16 cellular contexts compared by ENCODE assay signal in genomic region chrX:21740329-21741274, GRCh38. TPM values are rescaled to one million over a fixed set of nuclear protein-coding genes. Genes with fewer than 3 reads are reported as not detected.
DNase-seq lines count a peak whose midpoint lies in the region; ATAC-seq, FAIRE-seq and TF ChIP-seq lines count a peak whose summit lies in the region.
"Had no signal": no experiment of that assay in that cellular context is flagged by ENCODE, and none has a peak within 500 bp of the region (broad histone marks: within the 10 kb centered on the region; RNA-seq: fewer than 3 reads in every experiment).

No MANE protein-coding gene starts in this region.

- H3K9me3 Mint-ChIP-seq in chondrocyte (ENCODE audit: low read depth), result no peaks in the 10 kb centered on the region

- H3K9ac ChIP-seq in kidney (ENCODE audit: low read length in 2 of 2), result no peak overlapping the region

- H3K27ac Mint-ChIP-seq in chondrocyte (ENCODE audit: unreplicated experiment), result no peak overlapping the region
- H3K27ac Mint-ChIP-seq: progenitor cell of endocrine pancreas had no signal

- TF ChIP-seq CTCF in astrocyte of the spinal cord (IDR thresholded peaks at IDR 0.05; ENCODE audit: low read depth, low read length) (no peak), kidney (IDR thresholded peaks at IDR 0.05; ENCODE audit: borderline replicate concordance, extremely low read depth, insufficient read depth) (no peak), chondrocyte (IDR thresholded peaks at IDR 0.05) (no peak)

- in situ Hi-C loops in astrocyte of the spinal cord (cut with HindIII; ENCODE audit: low sequenced_read_pairs), result no loop called here

- no peaks in the 10 kb centered on the region for H3K27me3 Mint-ChIP-seq in chondrocyte (ENCODE audit: low read depth)

- intact Hi-C loops in kidney (cut with DNase I), result no loop called here

- H3K4me3 ChIP-seq in astrocyte of the spinal cord (ENCODE audit: low read depth, low read length), result no peak overlapping the region
- no peak overlapping the region for H3K4me3 ChIP-seq in kidney (ENCODE audit: low read length in 2 of 2)
- H3K4me3 ChIP-seq: adrenal gland, esophagus muscularis mucosa had no signal

- no peak overlapping the region for H3K4me3 Mint-ChIP-seq in chondrocyte (ENCODE audit: unreplicated experiment)

- H3K27ac ChIP-seq in kidney (ENCODE audit: low read depth in 2 of 2, low read length in 2 of 2), result peak overlapping the region; percentile 36 to 37
- H3K27ac ChIP-seq: adrenal gland, esophagus muscularis mucosa had no signal

- no peaks in the 10 kb centered on the region for H3K36me3 Mint-ChIP-seq in chondrocyte (ENCODE audit: low read depth)

- peaks cover 0 to 10% of the 10 kb centered on the region in 2 donors for H3K4me1 ChIP-seq in kidney (ENCODE audit: control insufficient read depth in 1 of 2, insufficient read depth in 1 of 2, low read depth in 1 of 2, low read length in 2 of 2)
- H3K4me1 ChIP-seq: adrenal gland had no signal

- DNase-seq in NCI-H510A treated with DMSO at 0.1 percent for 48 hours (lab: John Stamatoyannopoulos, UW), result peak; percentile 7
- no peak for DNase-seq in NCI-H510A (lab: John Stamatoyannopoulos, UW)
- peak; percentile 29 for DNase-seq in astrocyte of the spinal cord (ENCODE audit: low read depth, low spot score)
- DNase-seq in kidney, result no peak
- no peak for DNase-seq in chondrocyte (ENCODE audit: low spot score)
- DNase-seq in hepatic stellate cell (ENCODE audit: low spot score), result no peak
- DNase-seq in stimulated activated CD4-positive, alpha-beta T cell treated with anti-CD3 and anti-CD28 coated beads, Interleukin-4, amount 100 ng/mL, for 1 hour, result no peak
- DNase-seq: GF-D8, mammary epithelial cell, NCI-H774 had no signal

- peaks cover 10% of the 10 kb centered on the region for H3K4me1 Mint-ChIP-seq in chondrocyte (ENCODE audit: low read depth)

- peak; percentile 74 for FAIRE-seq in kidney (lab: Jason Lieb, UNC)
- FAIRE-seq: H54 had no signal

- no peak for ATAC-seq in HG02938 (IDR thresholded peaks at IDR 0.05; ENCODE audit: unreplicated experiment)

- H3K36me3 ChIP-seq in kidney (ENCODE audit: control insufficient read depth in 1 of 2, insufficient read depth in 2 of 2, low read length in 2 of 2), result no peaks in the 10 kb centered on the region
- H3K36me3 ChIP-seq: adrenal gland had no signal

- H3K9me3 ChIP-seq in kidney (ENCODE audit: control insufficient read depth in 1 of 2, low read length in 2 of 2), result no peaks in the 10 kb centered on the region
- H3K9me3 ChIP-seq: adrenal gland, esophagus muscularis mucosa had no signal

RNA-seq across cellular contexts. Expression of gene SMPX, which starts 17.3 kb away (rescaled TPM):
- total RNA-seq in kidney (not detected), chondrocyte (0.57 to 1.5 TPM in 2 of 3 replicates, not detected in the other)
- not detected for polyA plus RNA-seq in kidney (ENCODE audit: insufficient read depth, low read depth, low replicate concordance)
- total RNA-seq: adrenal gland; mammary epithelial cell; progenitor cell of endocrine pancreas; T-helper 1 cell treated with Interleukin-12 subunit alpha and Interleukin-12 subunit beta and Interleukin-4 antibody, amounts not matched to agents 30 ng/mL and 1 ng/mL, for 36 hours had no signal
- polyA plus RNA-seq: mammary epithelial cell had no signal

Comparison
In these comparisons a context has a peak if more than half of its experiments do, and no peak if none do; other contexts are left out.
1. DNase-seq: peak in NCI-H510A treated with DMSO at 0.1 percent for 48 hours (single experiment) and astrocyte of the spinal cord (single experiment); none in NCI-H510A (single experiment), kidney (single experiment), chondrocyte (single experiment), hepatic stellate cell (single experiment) and stimulated activated CD4-positive, alpha-beta T cell treated with anti-CD3 and anti-CD28 coated beads, Interleukin-4, amount 100 ng/mL, for 1 hour (single experiment).